Comparison of ENCODE assay signal across 15 cellular contexts in genomic region chr19:4386038-4386782, GRCh38. TPM values are rescaled to one million over a fixed set of nuclear protein-coding genes. Genes with fewer than 3 reads are reported as not detected.
DNase-seq lines count a peak whose midpoint lies in the region; ATAC-seq, FAIRE-seq and TF ChIP-seq lines count a peak whose summit lies in the region.
"Had no signal": no experiment of that assay in that cellular context is flagged by ENCODE, and none has a peak within 500 bp of the region (broad histone marks: within the 10 kb centered on the region; RNA-seq: fewer than 3 reads in every experiment).

No MANE protein-coding gene starts in this region.

- H3K36me3 ChIP-seq in brain microvascular endothelial cell (replicated peaks) (peaks cover 16% of the 10 kb centered on the region), spleen (peaks cover 0 to 73% (median 16%) of the 10 kb centered on the region in 6 donors), gastroesophageal sphincter (peaks cover 0 to 21% of the 10 kb centered on the region in 2 donors)

- WGBS in spleen, 5 donors: 66 to 78% (median 66%) methylated on average over 13 of the region's 13 CpGs
- 81 to 92% methylated on average over 2 to 8 of the region's 13 CpGs for WGBS in gastroesophageal sphincter (ENCODE audit: low coverage in 1 of 2), 2 donors

- no peak overlapping the region for H3K4me3 Mint-ChIP-seq in HFFc6

- no peak for FAIRE-seq in H54 (lab: Jason Lieb, UNC)

- in situ Hi-C loops in brain microvascular endothelial cell (cut with HindIII; ENCODE audit: low pct_ligation_motif_present, low sequenced_read_pairs): no loop called here

- TF ChIP-seq POLR2A in spleen (IDR thresholded peaks at IDR 0.05) (no peak), gastroesophageal sphincter (IDR thresholded peaks at IDR 0.05) (no peak), H54 (IDR thresholded peaks at IDR 0.05; ENCODE audit: low read depth, low read length) (no peak)

- H3K4me3 ChIP-seq in brain microvascular endothelial cell (ENCODE audit: low read depth, low read length): no peak overlapping the region
- H3K4me3 ChIP-seq in spleen: no peak overlapping the region
- H3K4me3 ChIP-seq in gastroesophageal sphincter: no peak overlapping the region

- ATAC-seq in gastroesophageal sphincter: no peak
- ATAC-seq in GM18517 (IDR thresholded peaks at IDR 0.05; ENCODE audit: unreplicated experiment): no peak
- ATAC-seq: Right ventricle myocardium inferior had no signal

- peak; percentile 47 for TF ChIP-seq CTCF in HFFc6 (IDR thresholded peaks at IDR 0.05)
- TF ChIP-seq CTCF in brain microvascular endothelial cell (IDR thresholded peaks at IDR 0.05; ENCODE audit: low read depth, low read length, missing control alignments): peak; percentile 54
- peak in 2 of 11 experiments; percentile 11 to 14 for TF ChIP-seq CTCF in spleen (IDR thresholded peaks at IDR 0.05 in 8 of 11, conservative IDR thresholded peaks at IDR 0.05 in 3 of 11)
- TF ChIP-seq CTCF in gastroesophageal sphincter (IDR thresholded peaks at IDR 0.05): peak in 1 of 4 experiments; percentile 20

- H3K9me3 ChIP-seq in spleen (no peaks in the 10 kb centered on the region), gastroesophageal sphincter (no peaks in the 10 kb centered on the region)

- no peaks in the 10 kb centered on the region for H3K27me3 Mint-ChIP-seq in HFFc6 (ENCODE audit: insufficient read depth)

- H3K27me3 ChIP-seq in brain microvascular endothelial cell (replicated peaks) (no peaks in the 10 kb centered on the region), spleen (replicated peaks in 1 of 7) (no peaks in the 10 kb centered on the region), gastroesophageal sphincter (no peaks in the 10 kb centered on the region)

- no peak overlapping the region; the same call in 1 of the 2 replicates for H3K27ac Mint-ChIP-seq in HFFc6

- DNase-seq in HFFc6: no peak
- DNase-seq in brain microvascular endothelial cell: no peak
- DNase-seq in inferior parietal cortex (ENCODE audit: extremely low spot score): peak; percentile 62
- no peak for DNase-seq in spleen
- DNase-seq in H54 (ENCODE audit: insufficient read length, low spot score): no peak
- DNase-seq: activated CD8-positive, alpha-beta memory T cell treated with anti-CD3 and anti-CD28 coated beads for 24 hours; activated naive CD4-positive, alpha-beta T cell treated with anti-CD3 and anti-CD28 coated beads, Interleukin-2, amount 50 U/mL, for 16 hours; COR-L47; NCI-H1436; NCI-H526 treated with DMSO at 0.1 percent for 48 hours; stimulated activated CD4-positive, alpha-beta T cell treated with anti-CD3 and anti-CD28 coated beads, Interleukin-2, amount 100 ng/mL, for 48 hours; stimulated activated naive CD4-positive, alpha-beta T cell had no signal

- peaks cover 19% of the 10 kb centered on the region for H3K4me1 Mint-ChIP-seq in HFFc6 (ENCODE audit: low read depth)

- H3K36me3 Mint-ChIP-seq in HFFc6 (ENCODE audit: low read depth): no peaks in the 10 kb centered on the region; the same call in 1 of the 2 replicates

- H3K9me3 Mint-ChIP-seq in HFFc6: no peaks in the 10 kb centered on the region

- no peak for TF ChIP-seq EP300 in gastroesophageal sphincter (IDR thresholded peaks at IDR 0.05)

- H3K27ac ChIP-seq in brain microvascular endothelial cell: no peak overlapping the region
- H3K27ac ChIP-seq in spleen: peak overlapping the region in 6 of 8 donors; percentile 22 to 89 (median 52)
- peak overlapping the region in 2 of 4 donors; percentile 1 to 39 for H3K27ac ChIP-seq in gastroesophageal sphincter

- intact Hi-C loops in spleen (cut with DNase I; ENCODE audit: low total_unique reads): no loop called here

- H3K4me1 ChIP-seq in spleen (peaks cover 46 to 98% (median 80%) of the 10 kb centered on the region in 6 donors), gastroesophageal sphincter (peaks cover 10 to 71% (median 36%) of the 10 kb centered on the region in 3 donors)

RNA-seq across cellular contexts. Expression of gene SH3GL1, which starts 14.1 kb away (rescaled TPM):
- 100 to 1,000 TPM; 102 to 126 (median 110) TPM for total RNA-seq in HFFc6 (2021; fragmentation: NEBNext Ultra II Directional; extraction: Animal tissue kit (Norgen Biotek cat#: 25700))
- total RNA-seq in spleen: 10 to 100 TPM; 37.2 to 77.4 (median 66.2) TPM
- polyA plus RNA-seq in spleen: 10 to 100 TPM; 26.1 to 44.0 (median 31.3) TPM
- 10 to 100 TPM; 48.2 to 67.7 (median 53.0) TPM for total RNA-seq in gastroesophageal sphincter

RNA-seq across cellular contexts. Expression of gene CHAF1A, which starts 16.2 kb away (rescaled TPM):
- total RNA-seq in HFFc6 (2021; fragmentation: NEBNext Ultra II Directional; extraction: Animal tissue kit (Norgen Biotek cat#: 25700)): 10 to 100 TPM; 18.3 to 26.3 (median 24.4) TPM
- 10 to 100 TPM in 5 of 7 donors, 1 to 10 TPM in 2; 9.4 to 17.9 (median 10.6) TPM for total RNA-seq in spleen
- 1 to 10 TPM; 3.8 to 7.4 (median 5.7) TPM for polyA plus RNA-seq in spleen
- total RNA-seq in gastroesophageal sphincter: 10 to 100 TPM in 1 of 4 donors, 1 to 10 TPM in 3; 2.4 to 11.9 (median 7.4) TPM

RNA-seq across cellular contexts. Expression of gene MPND, which starts 42.8 kb away (rescaled TPM):
- 10 to 100 TPM; 11.7 to 15.0 (median 12.1) TPM for total RNA-seq in HFFc6 (2021; fragmentation: NEBNext Ultra II Directional; extraction: Animal tissue kit (Norgen Biotek cat#: 25700))
- total RNA-seq in spleen (10 to 100 TPM in 4 of 7 donors, 1 to 10 TPM in 3; 6.4 to 24.2 (median 13.8) TPM), gastroesophageal sphincter (1 to 10 TPM; 4.7 to 7.5 (median 6.0) TPM)
- polyA plus RNA-seq in spleen: 10 to 100 TPM; 17.1 to 24.0 (median 17.9) TPM

RNA-seq across cellular contexts. Expression of gene STAP2, which starts 47.6 kb away (rescaled TPM):
- total RNA-seq in HFFc6 (2021; fragmentation: NEBNext Ultra II Directional; extraction: Animal tissue kit (Norgen Biotek cat#: 25700)): 1 to 10 TPM in 4 of 6 experiments, under 1 TPM in 2; 0.24 to 2.7 (median 1.9) TPM
- total RNA-seq in spleen (1 to 10 TPM in 4 of 7 donors, under 1 TPM in 2, not detected in 1; 0.79 to 5.1 (median 1.6) TPM), gastroesophageal sphincter (1 to 10 TPM in 3 of 4 donors, not detected in 1; 1.4 to 5.6 (median 4.9) TPM)
- 1 to 10 TPM; 2.1 to 2.9 (median 2.5) TPM for polyA plus RNA-seq in spleen
